ENCODE assay signal across 17 cellular contexts in genomic region chr16:89347807-89348206, GRCh38.
"Had no signal": no experiment of that assay in that cellular context is flagged by ENCODE, and none has a peak within 500 bp of the region (broad histone marks: within the 10 kb centered on the region; RNA-seq: fewer than 3 reads in every experiment).

No MANE protein-coding gene starts in this region.

- H3K4me3 Mint-ChIP-seq: brain; stimulated activated memory B cell treated with anti-CD40 and anti-IgM and Interleukin-4, amounts not matched to agents 10 μg/mL and 1 μg/mL and 100 μg/mL, for 72 hours; T-helper 2 cell treated with Interferon-gamma antibody and Interleukin-4, amounts not matched to agents 5 μg/mL and 100 μg/mL, for 36 hours; type B pancreatic cell had no signal

- FAIRE-seq: keratinocyte, pancreas had no signal

- H3K9me3 ChIP-seq: colonic mucosa, esophagus squamous epithelium, pancreas, SJSA1 had no signal

- H3K4me3 ChIP-seq: colonic mucosa, esophagus squamous epithelium, pancreas, SJSA1 had no signal

- H3K27me3 Mint-ChIP-seq: brain; naive B cell; stimulated activated memory B cell treated with anti-CD40 and anti-IgM and Interleukin-4, amounts not matched to agents 10 μg/mL and 1 μg/mL and 100 μg/mL, for 72 hours; type B pancreatic cell had no signal

- DNase-seq: activated CD4-positive, CD25-positive, alpha-beta regulatory T cell; central memory CD4-positive, alpha-beta T cell; colonic mucosa; esophagus squamous epithelium; hippocampal formation; mammary epithelial cell; naive B cell; stimulated activated CD4-positive, alpha-beta T cell treated with anti-CD3 and anti-CD28 coated beads, Interleukin-12 subunit alpha, Interleukin-12 subunit beta, amount 100 ng/mL, for 4 hours had no signal

- H3K36me3 ChIP-seq: colonic mucosa, pancreas had no signal

- H3K27ac ChIP-seq: colonic mucosa, esophagus squamous epithelium, pancreas, SJSA1 had no signal

- ATAC-seq: activated naive CD4-positive, alpha-beta T cell treated with anti-CD3 and anti-CD28 coated beads, Interleukin-2, amount 50 U/mL, for 72 hours; left lobe of liver; pancreas; stimulated activated memory B cell treated with anti-CD40 and anti-IgM and Interleukin-4, amounts not matched to agents 10 μg/mL and 1 μg/mL and 100 μg/mL, for 72 hours had no signal

- H3K9me3 Mint-ChIP-seq: activated naive CD4-positive, alpha-beta T cell treated with anti-CD3 and anti-CD28 coated beads, Interleukin-2, amount 50 U/mL, for 72 hours; naive B cell; stimulated activated memory B cell treated with anti-CD40 and anti-IgM and Interleukin-4, amounts not matched to agents 10 μg/mL and 1 μg/mL and 100 μg/mL, for 72 hours; T-helper 2 cell treated with Interferon-gamma antibody and Interleukin-4, amounts not matched to agents 5 μg/mL and 100 μg/mL, for 36 hours; type B pancreatic cell had no signal

- H3K27me3 ChIP-seq: colonic mucosa, esophagus squamous epithelium, pancreas, SJSA1 had no signal

- H3K27ac Mint-ChIP-seq: brain; stimulated activated memory B cell treated with anti-CD40 and anti-IgM and Interleukin-4, amounts not matched to agents 10 μg/mL and 1 μg/mL and 100 μg/mL, for 72 hours; T-helper 2 cell treated with Interferon-gamma antibody and Interleukin-4, amounts not matched to agents 5 μg/mL and 100 μg/mL, for 36 hours; type B pancreatic cell had no signal
